9 cellular contexts compared by ENCODE assay signal in genomic region chr4:38665846-38666490, GRCh38. TPM values are rescaled to one million over a fixed set of nuclear protein-coding genes. Genes with fewer than 3 reads are reported as not detected.
DNase-seq lines count a peak whose midpoint lies in the region; ATAC-seq, FAIRE-seq and TF ChIP-seq lines count a peak whose summit lies in the region.
"Had no signal": no experiment of that assay in that cellular context is flagged by ENCODE, and none has a peak within 500 bp of the region (broad histone marks: within the 10 kb centered on the region; RNA-seq: fewer than 3 reads in every experiment).

No MANE protein-coding gene starts in this region.

- no peak for TF ChIP-seq CTCF in activated CD8-positive, alpha-beta T cell treated with anti-CD3 and anti-CD28 coated beads for 36 hours (IDR thresholded peaks at IDR 0.05)

- POLR2A ChIA-PET in activated CD8-positive, alpha-beta T cell treated with anti-CD3 and anti-CD28 coated beads for 36 hours (lab: Charles Lee) = interaction anchor here (0.6 to 1.6 kb wide), 3 partner anchors 136 to 356 kb away, joined by 4 to 5 read pairs (median 4); no protein-coding TSS in a partner anchor

- peaks cover 68% of the 10 kb centered on the region for H3K4me1 Mint-ChIP-seq in activated CD8-positive, alpha-beta T cell treated with anti-CD3 and anti-CD28 coated beads for 36 hours (ENCODE audit: low read depth)

- peak overlapping the region; percentile 79 for H3K4me3 Mint-ChIP-seq in activated CD8-positive, alpha-beta T cell treated with anti-CD3 and anti-CD28 coated beads for 36 hours

- H3K4me1 ChIP-seq in HAP-1 (peaks cover 22% of the 10 kb centered on the region), right cardiac atrium (ENCODE audit: control insufficient read depth, insufficient read depth, low read length) (peaks cover 9% of the 10 kb centered on the region)

- no peak for ATAC-seq in activated CD8-positive, alpha-beta T cell treated with anti-CD3 and anti-CD28 coated beads for 36 hours
- no peak for ATAC-seq in right cardiac atrium
- no peak for ATAC-seq in HG02870 (IDR thresholded peaks at IDR 0.05; ENCODE audit: unreplicated experiment)
- no peak for ATAC-seq in GM21423 (IDR thresholded peaks at IDR 0.05; ENCODE audit: unreplicated experiment)

- no peak for FAIRE-seq in frontal cortex (lab: Jason Lieb, UNC)
- FAIRE-seq: TTC549 had no signal

- DNase-seq in HAP-1 (ENCODE audit: low spot score in 2 of 2) (peak in 1 of 2 experiments; percentile 39), right cardiac atrium (no peak), middle frontal gyrus (ENCODE audit: extremely low spot score, low spot score) (no peak), frontal cortex (ENCODE audit: low spot score in 2 of 2) (no peak)
- DNase-seq in activated CD8-positive, alpha-beta T cell treated with anti-CD3 and anti-CD28 coated beads for 36 hours = no peak

- H3K9me3 Mint-ChIP-seq in activated CD8-positive, alpha-beta T cell treated with anti-CD3 and anti-CD28 coated beads for 36 hours = peaks cover 2% of the 10 kb centered on the region

- H3K27me3 ChIP-seq in HAP-1 (ENCODE audit: low read depth) = no peaks in the 10 kb centered on the region
- no peaks in the 10 kb centered on the region for H3K27me3 ChIP-seq in right cardiac atrium (ENCODE audit: control insufficient read depth, insufficient read depth)

- no peaks in the 10 kb centered on the region for H3K27me3 Mint-ChIP-seq in activated CD8-positive, alpha-beta T cell treated with anti-CD3 and anti-CD28 coated beads for 36 hours

- H3K27ac ChIP-seq in right cardiac atrium (ENCODE audit: low read length) (no peak overlapping the region), skin epidermis (peak overlapping the region; percentile 6 to 100 (median 99))

- no peaks in the 10 kb centered on the region; the same call in 1 of the 2 replicates for H3K9me3 ChIP-seq in HAP-1
- H3K9me3 ChIP-seq in right cardiac atrium (ENCODE audit: control insufficient read depth, low read length) = no peaks in the 10 kb centered on the region

- CTCF ChIA-PET in activated CD8-positive, alpha-beta T cell treated with anti-CD3 and anti-CD28 coated beads for 36 hours (lab: Charles Lee) = interaction anchor here (1.3 to 4.7 kb wide), 6 partner anchors 9 to 486 kb away, joined by 3 to 30 read pairs (median 10); no protein-coding TSS in a partner anchor

- H3K36me3 Mint-ChIP-seq in activated CD8-positive, alpha-beta T cell treated with anti-CD3 and anti-CD28 coated beads for 36 hours (ENCODE audit: low read depth) = peaks cover 1% of the 10 kb centered on the region

- H3K36me3 ChIP-seq in HAP-1 (replicated peaks) = no peaks in the 10 kb centered on the region

- in situ Hi-C loops in HAP-1 (cut with MboI; ENCODE audit: low sequenced_read_pairs) = no loop called here

- intact Hi-C loops in activated CD8-positive, alpha-beta T cell treated with anti-CD3 and anti-CD28 coated beads for 36 hours (cut with micrococcal nuclease) = loop anchor here (5.0 to 10.0 kb wide), 2 partner anchors 349 to 981 kb away; partner anchors contain the start of gene RELL1
- intact Hi-C loops in right cardiac atrium (cut with DNase I) = loop anchor here in 1 of 4 donors (5.0 kb wide), 1 partner anchor 279 kb away; no protein-coding TSS in a partner anchor

- 17% methylated on average over 5 of the region's 5 CpGs for WGBS in right cardiac atrium

- H3K4me3 ChIP-seq in HAP-1 (peak overlapping the region; percentile 67), right cardiac atrium (ENCODE audit: low read length) (peak overlapping the region; percentile 96), skin epidermis (peak overlapping the region; percentile 77 to 98 (median 89))

- H3K27ac Mint-ChIP-seq in activated CD8-positive, alpha-beta T cell treated with anti-CD3 and anti-CD28 coated beads for 36 hours = peak overlapping the region; percentile 85

RNA-seq across cellular contexts. Expression of gene KLF3, which starts 2.0 kb away (rescaled TPM):
- 1 to 10 TPM; 5.5 to 6.0 TPM for total RNA-seq in activated CD8-positive, alpha-beta T cell treated with anti-CD3 and anti-CD28 coated beads for 36 hours
- total RNA-seq in right cardiac atrium = 10 to 100 TPM; 22.2 to 29.3 (median 25.4) TPM
- polyA plus RNA-seq in right cardiac atrium = 10.6 TPM
- 12.2 TPM for total RNA-seq in frontal cortex
